In genomic region chr3:183385698-183386590, GRCh38 we compare ENCODE assay signal across 8 cellular contexts. TPM values are rescaled to one million over a fixed set of nuclear protein-coding genes. Genes with fewer than 3 reads are reported as not detected.
DNase-seq lines count a peak whose midpoint lies in the region; ATAC-seq and TF ChIP-seq lines count a peak whose summit lies in the region.

No MANE protein-coding gene starts in this region.

- no peaks in the 10 kb centered on the region for H3K27me3 Mint-ChIP-seq in CD4-positive, alpha-beta T cell
- no peaks in the 10 kb centered on the region for H3K27me3 Mint-ChIP-seq in activated naive CD4-positive, alpha-beta T cell treated with anti-CD3 and anti-CD28 coated beads, Interleukin-2, amount 50 U/mL, for 24 hours
- no peaks in the 10 kb centered on the region for H3K27me3 Mint-ChIP-seq in glutamatergic neuron (ENCODE audit: unreplicated experiment)

- no peaks in the 10 kb centered on the region for H3K27me3 ChIP-seq in CD4-positive, alpha-beta T cell (ENCODE audit: control insufficient read depth, insufficient read depth, low read length)
- H3K27me3 ChIP-seq in trophoblast cell (ENCODE audit: insufficient read depth, low read length): no peaks in the 10 kb centered on the region

- no peak overlapping the region for H4K91ac ChIP-seq in trophoblast cell (ENCODE audit: low read depth, low read length)

- H3K4me1 ChIP-seq in trophoblast cell (ENCODE audit: control insufficient read depth in 1 of 2, insufficient read depth in 2 of 2, low read length in 2 of 2): peaks cover 2 to 6% of the 10 kb centered on the region in 2 experiments

- no peaks in the 10 kb centered on the region for H3K9me3 Mint-ChIP-seq in CD4-positive, alpha-beta T cell
- no peaks in the 10 kb centered on the region for H3K9me3 Mint-ChIP-seq in activated naive CD4-positive, alpha-beta T cell treated with anti-CD3 and anti-CD28 coated beads, Interleukin-2, amount 50 U/mL, for 24 hours
- no peaks in the 10 kb centered on the region for H3K9me3 Mint-ChIP-seq in glutamatergic neuron (ENCODE audit: unreplicated experiment)

- H3K36me3 ChIP-seq in trophoblast cell (ENCODE audit: control insufficient read depth in 1 of 2, insufficient read depth in 2 of 2, low read length in 2 of 2): no peaks in the 10 kb centered on the region

- no peak overlapping the region for H3K4ac ChIP-seq in trophoblast cell (ENCODE audit: low read depth, low read length)

- H3K79me1 ChIP-seq in trophoblast cell (ENCODE audit: low read length): no peaks in the 10 kb centered on the region

- no peak overlapping the region for H3K23ac ChIP-seq in trophoblast cell (ENCODE audit: low read length)

- H4K8ac ChIP-seq in trophoblast cell (ENCODE audit: low read depth, low read length): no peak overlapping the region

- H2BK5ac ChIP-seq in trophoblast cell (ENCODE audit: low read depth, low read length, poor library complexity): no peak overlapping the region

- no peak overlapping the region for H4K12ac ChIP-seq in trophoblast cell (ENCODE audit: low read depth, low read length)

- no peak overlapping the region for H3K4me2 ChIP-seq in trophoblast cell (ENCODE audit: low read length)

- DNase-seq in CD4-positive, alpha-beta T cell: peak; percentile 16 to 53 (median 36)
- DNase-seq in LNCaP clone FGC (ENCODE audit: low read depth) (peak; percentile 41), SIG-M5 treated with dmso at 0.1 percent for 504 hours (lab: John Stamatoyannopoulos, UW; ENCODE audit: unreplicated experiment) (peak; percentile 90), glutamatergic neuron (peak; percentile 42), trophoblast cell (peak; percentile 46 to 78), NCI-H187 treated with DMSO at 0.1 percent for 48 hours (lab: John Stamatoyannopoulos, UW) (no peak)

- H3K27ac ChIP-seq in CD4-positive, alpha-beta T cell (ENCODE audit: low read depth, low read length): no peak overlapping the region
- peak overlapping the region; percentile 6 for H3K27ac ChIP-seq in trophoblast cell (ENCODE audit: low read depth, low read length)

- H3K9me3 ChIP-seq in CD4-positive, alpha-beta T cell (ENCODE audit: control insufficient read depth, low read length): no peaks in the 10 kb centered on the region
- H3K9me3 ChIP-seq in trophoblast cell (ENCODE audit: insufficient read depth, low read depth, low read length): no peaks in the 10 kb centered on the region

- ATAC-seq in CD4-positive, alpha-beta T cell (ENCODE audit: poor library complexity): peak; percentile 81
- peak; percentile 84 for ATAC-seq in GM21367 (IDR thresholded peaks at IDR 0.05; ENCODE audit: unreplicated experiment)

- no peak overlapping the region for H3K27ac Mint-ChIP-seq in CD4-positive, alpha-beta T cell
- peak overlapping the region; percentile 43 for H3K27ac Mint-ChIP-seq in activated naive CD4-positive, alpha-beta T cell treated with anti-CD3 and anti-CD28 coated beads, Interleukin-2, amount 50 U/mL, for 24 hours
- H3K27ac Mint-ChIP-seq in glutamatergic neuron (ENCODE audit: unreplicated experiment): no peak overlapping the region

- no peak overlapping the region for H2BK120ac ChIP-seq in trophoblast cell (ENCODE audit: insufficient read depth, low read length, poor library complexity)

- no peak overlapping the region for H3K18ac ChIP-seq in trophoblast cell (ENCODE audit: low read length)

- no CpG with 5 or more reads among the region's 11 CpGs for WGBS in trophoblast cell (ENCODE audit: extremely low coverage, insufficient coverage, insufficient read length)

- H3K9ac ChIP-seq in trophoblast cell (ENCODE audit: low read length): no peak overlapping the region

- intact Hi-C loops in CD4-positive, alpha-beta T cell (cut with DNase I, micrococcal nuclease): loop anchor here (1.0 to 10.0 kb wide), 6 partner anchors 101 to 671 kb away; no protein-coding TSS in a partner anchor

- H3K4me3 Mint-ChIP-seq in CD4-positive, alpha-beta T cell: no peak overlapping the region
- H3K4me3 Mint-ChIP-seq in activated naive CD4-positive, alpha-beta T cell treated with anti-CD3 and anti-CD28 coated beads, Interleukin-2, amount 50 U/mL, for 24 hours: no peak overlapping the region
- H3K4me3 Mint-ChIP-seq in glutamatergic neuron (ENCODE audit: unreplicated experiment): no peak overlapping the region

- H3K4me3 ChIP-seq in LNCaP clone FGC (ENCODE audit: low read depth, low read length): no peak overlapping the region
- H3K4me3 ChIP-seq in trophoblast cell (ENCODE audit: low read depth, low read length): no peak overlapping the region

- H2BK12ac ChIP-seq in trophoblast cell (ENCODE audit: low read length): no peak overlapping the region

- no peaks in the 10 kb centered on the region for H3K79me2 ChIP-seq in trophoblast cell (ENCODE audit: control insufficient read depth, insufficient read depth, low read length, poor library complexity)

- H3K14ac ChIP-seq in trophoblast cell (ENCODE audit: low read length): no peak overlapping the region

- H2AFZ ChIP-seq in trophoblast cell (ENCODE audit: insufficient read depth, low read length, poor library complexity): no peak overlapping the region

- CTCF ChIA-PET in CD4-positive, alpha-beta T cell (lab: Charles Lee): interaction anchor here (1.6 to 1.7 kb wide), 2 partner anchors 201 to 263 kb away, joined by 7 read pairs; no protein-coding TSS in a partner anchor

- no peaks in the 10 kb centered on the region for H3K4me1 Mint-ChIP-seq in CD4-positive, alpha-beta T cell (ENCODE audit: low read depth)
- peaks cover 7% of the 10 kb centered on the region for H3K4me1 Mint-ChIP-seq in activated naive CD4-positive, alpha-beta T cell treated with anti-CD3 and anti-CD28 coated beads, Interleukin-2, amount 50 U/mL, for 24 hours
- H3K4me1 Mint-ChIP-seq in glutamatergic neuron (ENCODE audit: low read depth, unreplicated experiment): no peaks in the 10 kb centered on the region

- no peaks in the 10 kb centered on the region for H3K36me3 Mint-ChIP-seq in CD4-positive, alpha-beta T cell (ENCODE audit: low read depth)
- no peaks in the 10 kb centered on the region for H3K36me3 Mint-ChIP-seq in activated naive CD4-positive, alpha-beta T cell treated with anti-CD3 and anti-CD28 coated beads, Interleukin-2, amount 50 U/mL, for 24 hours
- H3K36me3 Mint-ChIP-seq in glutamatergic neuron (ENCODE audit: unreplicated experiment): no peaks in the 10 kb centered on the region

- POLR2A ChIA-PET in CD4-positive, alpha-beta T cell (lab: Charles Lee): no interaction called here

- TF ChIP-seq CTCF in CD4-positive, alpha-beta T cell (IDR thresholded peaks at IDR 0.05): peak; percentile 77
- TF ChIP-seq CTCF in LNCaP clone FGC (IDR thresholded peaks at IDR 0.05; ENCODE audit: control insufficient read depth, extremely low read depth, insufficient read depth) (peak; percentile 73), glutamatergic neuron (IDR thresholded peaks at IDR 0.05; ENCODE audit: partially characterized antibody, unreplicated experiment) (peak; percentile 75)

- H2AK5ac ChIP-seq in trophoblast cell (ENCODE audit: low read length): no peak overlapping the region

RNA-seq across cellular contexts. Expression of gene MCF2L2, which starts 42.5 kb away (rescaled TPM):
- total RNA-seq in CD4-positive, alpha-beta T cell: 1 to 10 TPM; 3.8 to 4.1 TPM
- 18.1 TPM for total RNA-seq in glutamatergic neuron (ENCODE audit: unreplicated experiment)
- 0.18 and 0.29 TPM in 2 replicates for polyA plus RNA-seq in trophoblast cell (2013)
